Comparison of ENCODE assay signal across 27 cellular contexts in genomic region chr1:43960798-43961197, GRCh38. TPM values are rescaled to one million over a fixed set of nuclear protein-coding genes. Genes with fewer than 3 reads are reported as not detected.
DNase-seq lines count a peak whose midpoint lies in the region; ATAC-seq, FAIRE-seq and TF ChIP-seq lines count a peak whose summit lies in the region.
"Had no signal": no experiment of that assay in that cellular context is flagged by ENCODE, and none has a peak within 500 bp of the region (broad histone marks: within the 10 kb centered on the region; RNA-seq: fewer than 3 reads in every experiment).

No MANE protein-coding gene starts in this region.

- H3K27me3 ChIP-seq in dorsolateral prefrontal cortex, result no peaks in the 10 kb centered on the region
- H3K27me3 ChIP-seq: BE2C; BLaER1 treated with 17β-estradiol and CSF1 and Interleukin-3, amounts not matched to agents 10 nM and 100 nM had no signal

- no peak for TF ChIP-seq CTCF in dorsolateral prefrontal cortex (IDR thresholded peaks at IDR 0.05 in 54 of 56, conservative IDR thresholded peaks at IDR 0.05 in 2 of 56; ENCODE audit: low read depth in 1 of 56, partially characterized antibody in 56 of 56)

- H3K27ac Mint-ChIP-seq in stimulated activated effector memory CD8-positive, alpha-beta T cell treated with anti-CD3 and anti-CD28 coated beads, Interleukin-12 subunit alpha, Interleukin-12 subunit beta, amount 100 ng/mL, for 72 hours, result peak overlapping the region; percentile 33
- H3K27ac Mint-ChIP-seq: CD14-positive monocyte, GM23338, H9, HFFc6 had no signal

- no peaks in the 10 kb centered on the region for H3K9me3 Mint-ChIP-seq in stimulated activated effector memory CD8-positive, alpha-beta T cell treated with anti-CD3 and anti-CD28 coated beads, Interleukin-12 subunit alpha, Interleukin-12 subunit beta, amount 100 ng/mL, for 72 hours
- H3K9me3 Mint-ChIP-seq: CD4-positive, alpha-beta memory T cell; GM23338; H9; HFFc6 had no signal

- no peaks in the 10 kb centered on the region for H3K4me1 Mint-ChIP-seq in stimulated activated effector memory CD8-positive, alpha-beta T cell treated with anti-CD3 and anti-CD28 coated beads, Interleukin-12 subunit alpha, Interleukin-12 subunit beta, amount 100 ng/mL, for 72 hours
- H3K4me1 Mint-ChIP-seq: CD14-positive monocyte; CD4-positive, alpha-beta memory T cell; GM23338; H9 had no signal

- peaks cover 11% of the 10 kb centered on the region for H3K36me3 Mint-ChIP-seq in stimulated activated effector memory CD8-positive, alpha-beta T cell treated with anti-CD3 and anti-CD28 coated beads, Interleukin-12 subunit alpha, Interleukin-12 subunit beta, amount 100 ng/mL, for 72 hours

- no peak for ATAC-seq in stimulated activated effector memory CD8-positive, alpha-beta T cell treated with anti-CD3 and anti-CD28 coated beads, Interleukin-12 subunit alpha, Interleukin-12 subunit beta, amount 100 ng/mL, for 72 hours
- ATAC-seq in HG03432 (IDR thresholded peaks at IDR 0.05; ENCODE audit: unreplicated experiment) (no peak), HG03159 (IDR thresholded peaks at IDR 0.05; ENCODE audit: unreplicated experiment) (no peak)
- ATAC-seq: A549, GM23338, HCT116 had no signal

- no peak overlapping the region for H3K4me3 ChIP-seq in dorsolateral prefrontal cortex
- H3K4me3 ChIP-seq: A549; BLaER1 treated with 17β-estradiol and CSF1 and Interleukin-3, amounts not matched to agents 10 nM and 100 nM; GM23338 had no signal

- no peak for DNase-seq in dorsolateral prefrontal cortex
- no peak for DNase-seq in stimulated activated effector memory CD8-positive, alpha-beta T cell treated with anti-CD3 and anti-CD28 coated beads, Interleukin-12 subunit alpha, Interleukin-12 subunit beta, amount 100 ng/mL, for 72 hours (ENCODE audit: low spot score in 2 of 2)
- DNase-seq in urothelium cell line (ENCODE audit: low spot score), result no peak
- no peak for DNase-seq in activated CD4-positive, alpha-beta T cell treated with anti-CD3 and anti-CD28 coated beads, Interleukin-2, amount 50 U/mL, for 4 hours
- DNase-seq: 8988T; ACHN; AML-193; BE2C; Calu3; CD4-positive, alpha-beta memory T cell; COR-L47; DMS53; DMS79 treated with DMSO at 0.1 percent for 48 hours; GF-D8; H9; HFFc6 had no signal

- intact Hi-C loops in dorsolateral prefrontal cortex (cut with DNase I), result no loop called here

- no peak overlapping the region for H3K4me3 Mint-ChIP-seq in stimulated activated effector memory CD8-positive, alpha-beta T cell treated with anti-CD3 and anti-CD28 coated beads, Interleukin-12 subunit alpha, Interleukin-12 subunit beta, amount 100 ng/mL, for 72 hours
- H3K4me3 Mint-ChIP-seq: CD4-positive, alpha-beta memory T cell; GM23338; H9; HFFc6 had no signal

- H3K27ac ChIP-seq in angular gyrus (ENCODE audit: low read depth, low read length) (peak overlapping the region; percentile 97), dorsolateral prefrontal cortex (peak overlapping the region in 54 of 59 donors; percentile 52 to 100 (median 98))
- H3K27ac ChIP-seq: A549; BLaER1 treated with 17β-estradiol and CSF1 and Interleukin-3, amounts not matched to agents 10 nM and 100 nM had no signal

- FAIRE-seq in urothelium cell line (lab: Jason Lieb, UNC), result no peak
- FAIRE-seq: A549, GM12891, GM18507 had no signal

RNA-seq across cellular contexts. Expression of gene DPH2, which starts 9.0 kb away (rescaled TPM):
- 10 to 100 TPM; 12.0 to 31.1 (median 20.7) TPM for total RNA-seq in dorsolateral prefrontal cortex

RNA-seq across cellular contexts. Expression of gene ATP6V0B, which starts 14.0 kb away (rescaled TPM):
- 100 to 1,000 TPM; 112 to 276 (median 202) TPM for total RNA-seq in dorsolateral prefrontal cortex

RNA-seq across cellular contexts. Expression of gene IPO13, which starts 14.0 kb away (rescaled TPM):
- 100 to 1,000 TPM in 51 of 120 experiments, 10 to 100 TPM in 69; 48.0 to 243 (median 94.5) TPM for total RNA-seq in dorsolateral prefrontal cortex

RNA-seq across cellular contexts. Expression of gene B4GALT2, which starts 18.2 kb away (rescaled TPM):
- 10 to 100 TPM; 33.5 to 97.8 (median 48.8) TPM for total RNA-seq in dorsolateral prefrontal cortex

RNA-seq across cellular contexts. Expression of gene ARTN, which starts 27.2 kb away (rescaled TPM):
- 1 to 10 TPM in 86 of 120 experiments, under 1 TPM in 30, not detected in 4; 0.28 to 6.5 (median 1.4) TPM for total RNA-seq in dorsolateral prefrontal cortex
- total RNA-seq: G401 had no signal
